Comparison of ENCODE assay signal across 1 cellular context in the genomic region with DNA sequence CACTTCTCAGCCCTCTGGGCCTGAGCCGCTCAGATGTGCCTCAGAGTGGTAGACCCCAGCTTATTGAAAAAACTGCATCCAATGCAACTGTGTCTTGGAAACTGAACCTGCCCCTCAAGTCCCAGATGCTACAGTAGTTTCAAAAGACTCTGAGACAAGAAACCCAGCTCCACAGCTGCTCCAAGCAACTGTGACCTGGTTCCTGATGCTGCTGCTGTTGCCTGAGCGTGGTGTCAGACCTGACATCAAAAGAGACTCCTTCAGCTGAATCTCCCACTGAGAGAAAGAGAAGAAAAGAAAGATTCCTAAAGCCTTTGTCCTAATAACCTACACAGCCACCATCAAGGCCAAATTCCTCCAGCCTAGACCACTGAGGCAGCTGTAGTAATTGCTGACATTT.
TF ChIP-seq lines count a peak whose summit lies in the region.

No MANE protein-coding gene starts in this region.

TF ChIP-seq in GM23338, 12 proteins besides CTCF, POLR2A, EP300 and RAD21:
- TF ChIP-seq, protein P1, sequence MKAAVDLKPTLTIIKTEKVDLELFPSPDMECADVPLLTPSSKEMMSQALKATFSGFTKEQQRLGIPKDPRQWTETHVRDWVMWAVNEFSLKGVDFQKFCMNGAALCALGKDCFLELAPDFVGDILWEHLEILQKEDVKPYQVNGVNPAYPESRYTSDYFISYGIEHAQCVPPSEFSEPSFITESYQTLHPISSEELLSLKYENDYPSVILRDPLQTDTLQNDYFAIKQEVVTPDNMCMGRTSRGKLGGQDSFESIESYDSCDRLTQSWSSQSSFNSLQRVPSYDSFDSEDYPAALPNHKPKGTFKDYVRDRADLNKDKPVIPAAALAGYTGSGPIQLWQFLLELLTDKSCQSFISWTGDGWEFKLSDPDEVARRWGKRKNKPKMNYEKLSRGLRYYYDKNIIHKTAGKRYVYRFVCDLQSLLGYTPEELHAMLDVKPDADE (IDR thresholded peaks at IDR 0.05): no peak
- TF ChIP-seq, protein P2, sequence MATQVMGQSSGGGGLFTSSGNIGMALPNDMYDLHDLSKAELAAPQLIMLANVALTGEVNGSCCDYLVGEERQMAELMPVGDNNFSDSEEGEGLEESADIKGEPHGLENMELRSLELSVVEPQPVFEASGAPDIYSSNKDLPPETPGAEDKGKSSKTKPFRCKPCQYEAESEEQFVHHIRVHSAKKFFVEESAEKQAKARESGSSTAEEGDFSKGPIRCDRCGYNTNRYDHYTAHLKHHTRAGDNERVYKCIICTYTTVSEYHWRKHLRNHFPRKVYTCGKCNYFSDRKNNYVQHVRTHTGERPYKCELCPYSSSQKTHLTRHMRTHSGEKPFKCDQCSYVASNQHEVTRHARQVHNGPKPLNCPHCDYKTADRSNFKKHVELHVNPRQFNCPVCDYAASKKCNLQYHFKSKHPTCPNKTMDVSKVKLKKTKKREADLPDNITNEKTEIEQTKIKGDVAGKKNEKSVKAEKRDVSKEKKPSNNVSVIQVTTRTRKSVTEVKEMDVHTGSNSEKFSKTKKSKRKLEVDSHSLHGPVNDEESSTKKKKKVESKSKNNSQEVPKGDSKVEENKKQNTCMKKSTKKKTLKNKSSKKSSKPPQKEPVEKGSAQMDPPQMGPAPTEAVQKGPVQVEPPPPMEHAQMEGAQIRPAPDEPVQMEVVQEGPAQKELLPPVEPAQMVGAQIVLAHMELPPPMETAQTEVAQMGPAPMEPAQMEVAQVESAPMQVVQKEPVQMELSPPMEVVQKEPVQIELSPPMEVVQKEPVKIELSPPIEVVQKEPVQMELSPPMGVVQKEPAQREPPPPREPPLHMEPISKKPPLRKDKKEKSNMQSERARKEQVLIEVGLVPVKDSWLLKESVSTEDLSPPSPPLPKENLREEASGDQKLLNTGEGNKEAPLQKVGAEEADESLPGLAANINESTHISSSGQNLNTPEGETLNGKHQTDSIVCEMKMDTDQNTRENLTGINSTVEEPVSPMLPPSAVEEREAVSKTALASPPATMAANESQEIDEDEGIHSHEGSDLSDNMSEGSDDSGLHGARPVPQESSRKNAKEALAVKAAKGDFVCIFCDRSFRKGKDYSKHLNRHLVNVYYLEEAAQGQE (IDR thresholded peaks at IDR 0.05; ENCODE audit: unreplicated experiment): no peak
- TF ChIP-seq ZNF114 (CRISPR knock-in tag; IDR thresholded peaks at IDR 0.05): no peak
